ENCODE assay signal across 20 cellular contexts in the genomic region with DNA sequence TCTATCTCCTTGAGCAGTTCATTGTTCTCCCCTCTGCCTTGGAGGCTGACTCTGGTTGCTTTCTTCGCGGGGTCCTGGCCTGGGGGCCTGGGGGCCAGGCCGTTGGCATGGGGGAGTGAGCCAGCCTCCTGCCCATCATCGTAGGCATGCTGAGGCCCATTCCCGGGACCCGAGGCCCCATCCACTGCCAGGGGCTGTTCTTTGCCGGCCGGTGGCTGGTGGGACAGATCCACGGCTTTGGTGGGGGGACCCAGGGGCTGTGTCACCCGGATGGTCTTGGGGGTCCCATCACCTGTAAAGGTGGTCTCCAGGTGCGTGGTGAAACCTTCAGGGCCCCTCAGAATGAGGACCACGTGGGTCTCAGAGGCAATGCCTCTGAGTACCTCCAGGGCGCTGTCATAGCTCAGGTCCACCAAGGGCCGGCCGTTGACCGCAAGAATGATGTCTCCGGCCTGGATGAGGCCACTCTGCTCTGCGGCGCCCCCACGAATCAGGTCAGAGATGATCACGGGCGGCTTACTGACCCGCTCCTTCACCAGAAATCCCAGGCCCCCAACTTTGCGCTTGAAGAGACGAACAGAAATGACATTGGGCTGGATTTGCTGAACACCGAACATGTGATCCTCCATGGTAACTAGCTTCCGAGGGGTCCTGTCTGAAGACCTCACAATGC. TPM values are rescaled to one million over a fixed set of nuclear protein-coding genes. Genes with fewer than 3 reads are reported as not detected.
DNase-seq lines count a peak whose midpoint lies in the region; ATAC-seq and TF ChIP-seq lines count a peak whose summit lies in the region.
"Had no signal": no experiment of that assay in that cellular context is flagged by ENCODE, and none has a peak within 500 bp of the region (broad histone marks: within the 10 kb centered on the region; RNA-seq: fewer than 3 reads in every experiment).

No MANE protein-coding gene starts in this region.

- H3K4me3 ChIP-seq in GM23338 (no peak overlapping the region), spleen (no peak overlapping the region), foreskin fibroblast (ENCODE audit: low read depth in 1 of 2, low read length in 2 of 2) (no peak overlapping the region)

- H3K27ac ChIP-seq in GM23338 (ENCODE audit: low read depth) (no peak overlapping the region), spleen (no peak overlapping the region)
- H3K27ac ChIP-seq: KMS-11 had no signal

- TF ChIP-seq POLR2A in spleen (IDR thresholded peaks at IDR 0.05): no peak

- H3K4me1 ChIP-seq in GM23338 (ENCODE audit: insufficient read depth) (no peaks in the 10 kb centered on the region), spleen (peaks cover 0 to 6% (median 0%) of the 10 kb centered on the region in 6 donors)

- H3K27ac Mint-ChIP-seq in GM23338 (no peak overlapping the region), WTC11 (no peak overlapping the region)
- no peak overlapping the region for H3K27ac Mint-ChIP-seq in activated T-helper 1 cell treated with anti-CD3 and anti-CD28 coated beads, Interleukin-12 subunit alpha, Interleukin-12 subunit beta, Interleukin-2, Interleukin-4 antibody, amounts not matched to agents 30 ng/mL and 10 ng/mL and 1 ng/mL, durations not matched to agents 14 hours and 24 hours and 36 hours
- H3K27ac Mint-ChIP-seq: CD8-positive, alpha-beta T cell; HFFc6 had no signal

- no peak overlapping the region for H3K4me3 Mint-ChIP-seq in GM23338
- H3K4me3 Mint-ChIP-seq in WTC11: no peak overlapping the region
- H3K4me3 Mint-ChIP-seq in activated T-helper 1 cell treated with anti-CD3 and anti-CD28 coated beads, Interleukin-12 subunit alpha, Interleukin-12 subunit beta, Interleukin-2, Interleukin-4 antibody, amounts not matched to agents 30 ng/mL and 10 ng/mL and 1 ng/mL, durations not matched to agents 14 hours and 24 hours and 36 hours: no peak overlapping the region
- H3K4me3 Mint-ChIP-seq: CD8-positive, alpha-beta T cell; HFFc6 had no signal

- in situ Hi-C loops in GM13977 (cut with MboI; ENCODE audit: low pct_unique_long_range_greater_than_20kb, low sequenced_read_pairs, unreplicated experiment): no loop called here

- no peaks in the 10 kb centered on the region for H3K79me2 ChIP-seq in GM23338 (replicated peaks; ENCODE audit: insufficient read depth)

- POLR2A ChIA-PET in WTC11 (lab: Charles Lee): no interaction called here

- no peak overlapping the region for H3K4me2 ChIP-seq in GM23338
- H3K4me2 ChIP-seq: KMS-11 had no signal

- H3K27me3 Mint-ChIP-seq in GM23338 (ENCODE audit: insufficient read depth, low read depth, poor library complexity) (peaks cover 3% of the 10 kb centered on the region), WTC11 (ENCODE audit: low read depth) (no peaks in the 10 kb centered on the region)
- H3K27me3 Mint-ChIP-seq in activated T-helper 1 cell treated with anti-CD3 and anti-CD28 coated beads, Interleukin-12 subunit alpha, Interleukin-12 subunit beta, Interleukin-2, Interleukin-4 antibody, amounts not matched to agents 30 ng/mL and 10 ng/mL and 1 ng/mL, durations not matched to agents 14 hours and 24 hours and 36 hours (ENCODE audit: insufficient read depth): peaks cover 5% of the 10 kb centered on the region

- no peaks in the 10 kb centered on the region for H3F3A ChIP-seq in GM23338 (replicated peaks; ENCODE audit: low read depth)

- TF ChIP-seq CTCF in GM23338 (conservative IDR thresholded peaks at IDR 0.05; ENCODE audit: low read depth in 2 of 2) (peak; percentile 11 to 38; a peak in 2 of 4 replicates), WTC11 (IDR thresholded peaks at IDR 0.05) (no peak), spleen (IDR thresholded peaks at IDR 0.05 in 8 of 11, conservative IDR thresholded peaks at IDR 0.05 in 3 of 11) (no peak), GM13977 (IDR thresholded peaks at IDR 0.05; ENCODE audit: extremely low read depth, insufficient read depth, missing control alignments) (no peak), foreskin fibroblast (IDR thresholded peaks at IDR 0.05; ENCODE audit: low read depth, low read length) (no peak)

- H3K4me1 Mint-ChIP-seq in GM23338 (peaks cover 11% of the 10 kb centered on the region), WTC11 (peaks cover 16% of the 10 kb centered on the region)
- no peaks in the 10 kb centered on the region for H3K4me1 Mint-ChIP-seq in activated T-helper 1 cell treated with anti-CD3 and anti-CD28 coated beads, Interleukin-12 subunit alpha, Interleukin-12 subunit beta, Interleukin-2, Interleukin-4 antibody, amounts not matched to agents 30 ng/mL and 10 ng/mL and 1 ng/mL, durations not matched to agents 14 hours and 24 hours and 36 hours (ENCODE audit: low read depth)

- DNase-seq in GM23338 (ENCODE audit: low spot score): peak; percentile 30
- peak; percentile 30 for DNase-seq in WTC11 (ENCODE audit: low spot score)
- DNase-seq in mesenteric fat pad (ENCODE audit: low spot score): peak; percentile 82
- peak; percentile 45 for DNase-seq in spleen
- no peak for DNase-seq in GM13977 (ENCODE audit: low spot score)
- no peak for DNase-seq in stimulated activated CD4-positive, alpha-beta T cell treated with anti-CD3 and anti-CD28 coated beads, Interleukin-2, amount 100 ng/mL, for 24 hours
- no peak for DNase-seq in foreskin fibroblast
- no peak for DNase-seq in activated T-helper 1 cell treated with anti-CD3 and anti-CD28 coated beads, Interleukin-12 subunit alpha, Interleukin-12 subunit beta, Interleukin-2, Interleukin-4 antibody, amounts not matched to agents 30 ng/mL and 10 ng/mL and 1 ng/mL, durations not matched to agents 14 hours and 24 hours and 36 hours (ENCODE audit: low spot score)
- DNase-seq: AML-193; Calu3; CD8-positive, alpha-beta T cell; DMS79 treated with DMSO at 0.1 percent for 48 hours; GF-D8; GOT3; HCEC 1CT; HFFc6 had no signal

- no peaks in the 10 kb centered on the region for H3K36me3 ChIP-seq in GM23338 (ENCODE audit: insufficient read depth)
- H3K36me3 ChIP-seq in spleen: no peaks in the 10 kb centered on the region

- H3K9me3 Mint-ChIP-seq in GM23338 (no peaks in the 10 kb centered on the region), WTC11 (peaks cover 4% of the 10 kb centered on the region; the same call in 1 of the 2 replicates)
- no peaks in the 10 kb centered on the region for H3K9me3 Mint-ChIP-seq in activated T-helper 1 cell treated with anti-CD3 and anti-CD28 coated beads, Interleukin-12 subunit alpha, Interleukin-12 subunit beta, Interleukin-2, Interleukin-4 antibody, amounts not matched to agents 30 ng/mL and 10 ng/mL and 1 ng/mL, durations not matched to agents 14 hours and 24 hours and 36 hours
- H3K9me3 Mint-ChIP-seq: CD8-positive, alpha-beta T cell had no signal

- H3K36me3 Mint-ChIP-seq in GM23338 (ENCODE audit: low read depth) (no peaks in the 10 kb centered on the region), WTC11 (no peaks in the 10 kb centered on the region)
- no peaks in the 10 kb centered on the region for H3K36me3 Mint-ChIP-seq in activated T-helper 1 cell treated with anti-CD3 and anti-CD28 coated beads, Interleukin-12 subunit alpha, Interleukin-12 subunit beta, Interleukin-2, Interleukin-4 antibody, amounts not matched to agents 30 ng/mL and 10 ng/mL and 1 ng/mL, durations not matched to agents 14 hours and 24 hours and 36 hours (ENCODE audit: low read depth)
- H3K36me3 Mint-ChIP-seq: CD8-positive, alpha-beta T cell had no signal

- H2AFZ ChIP-seq in GM23338: no peak overlapping the region

- intact Hi-C loops in spleen (cut with DNase I; ENCODE audit: low total_unique reads): no loop called here
- intact Hi-C loops in activated T-helper 1 cell treated with anti-CD3 and anti-CD28 coated beads, Interleukin-12 subunit alpha, Interleukin-12 subunit beta, Interleukin-2, Interleukin-4 antibody, amounts not matched to agents 30 ng/mL and 10 ng/mL and 1 ng/mL, durations not matched to agents 14 hours and 24 hours and 36 hours (cut with micrococcal nuclease): no loop called here

- H3K9me3 ChIP-seq in spleen: no peaks in the 10 kb centered on the region

- H3K9me2 ChIP-seq in GM23338 (ENCODE audit: insufficient read depth): no peaks in the 10 kb centered on the region

- H4K20me1 ChIP-seq in GM23338 (replicated peaks; ENCODE audit: insufficient read depth): no peaks in the 10 kb centered on the region

- 88 to 93% (median 91%) methylated on average over 15 to 27 of the region's 27 CpGs for WGBS in spleen, 5 donors

- ATAC-seq in GM23338: peak; percentile 29
- peak; percentile 48; the same call in 1 of the 2 replicates for ATAC-seq in WTC11
- ATAC-seq: CD8-positive, alpha-beta T cell had no signal

- CTCF ChIA-PET in WTC11 (lab: Charles Lee): interaction anchor here (0.6 to 2.7 kb wide), 5 partner anchors 9 to 117 kb away, joined by 3 to 11 read pairs (median 4); no protein-coding TSS in a partner anchor

- H3K27me3 ChIP-seq in GM23338 (ENCODE audit: insufficient read depth) (no peaks in the 10 kb centered on the region), spleen (replicated peaks in 1 of 7) (peaks cover 0 to 80% (median 9%) of the 10 kb centered on the region in 7 donors)

TF ChIP-seq in GM23338, 12 proteins besides CTCF, POLR2A, EP300 and RAD21 (continues in another document):
- no peak for TF ChIP-seq ZNF331 (CRISPR knock-in tag; IDR thresholded peaks at IDR 0.05; ENCODE audit: low read depth)

TF ChIP-seq in WTC11, 78 proteins besides CTCF, POLR2A, EP300 and RAD21 (continues in another document):
- TF ChIP-seq ZNF263 (CRISPR knock-in tag; IDR thresholded peaks at IDR 0.05; ENCODE audit: low read depth) (no peak), ATF1 (CRISPR knock-in tag; IDR thresholded peaks at IDR 0.05) (no peak), NR3C1 (CRISPR knock-in tag; conservative IDR thresholded peaks at IDR 0.05; ENCODE audit: low read depth) (no peak), ZNF219 (CRISPR knock-in tag; IDR thresholded peaks at IDR 0.05; ENCODE audit: borderline replicate concordance) (no peak), FOXK1 (CRISPR knock-in tag; IDR thresholded peaks at IDR 0.05) (no peak), NFATC4 (CRISPR knock-in tag; IDR thresholded peaks at IDR 0.05) (no peak), ZNF423 (CRISPR knock-in tag; IDR thresholded peaks at IDR 0.05) (no peak)
- TF ChIP-seq, protein P1, sequence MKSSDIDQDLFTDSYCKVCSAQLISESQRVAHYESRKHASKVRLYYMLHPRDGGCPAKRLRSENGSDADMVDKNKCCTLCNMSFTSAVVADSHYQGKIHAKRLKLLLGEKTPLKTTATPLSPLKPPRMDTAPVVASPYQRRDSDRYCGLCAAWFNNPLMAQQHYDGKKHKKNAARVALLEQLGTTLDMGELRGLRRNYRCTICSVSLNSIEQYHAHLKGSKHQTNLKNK (CRISPR knock-in tag; IDR thresholded peaks at IDR 0.05): no peak

RNA-seq across cellular contexts. Expression of a gene that starts 30.8 kb away (rescaled TPM):
- total RNA-seq in GM23338 (2014; rRNA removed; shearing (Covaris generic)): 3.0 and 4.4 TPM in 2 replicates
- 0.63 and 0.64 TPM in 2 replicates for polyA plus RNA-seq in GM23338 (2016; fragmentation: Nextera tagmentation; extraction: Ambion mirVana)
- total RNA-seq in WTC11 (2021): 4.0 to 4.8 TPM (median 4.5 TPM) in 3 replicates
- 0.10 TPM for total RNA-seq in mesenteric fat pad
- under 1 TPM in 1 of 7 donors, not detected in 6; 0.22 TPM for total RNA-seq in spleen
- polyA plus RNA-seq in spleen: under 1 TPM; 0.03 to 0.04 (median 0.03) TPM
- total RNA-seq in activated T-helper 1 cell treated with anti-CD3 and anti-CD28 coated beads, Interleukin-12 subunit alpha, Interleukin-12 subunit beta, Interleukin-2, Interleukin-4 antibody, amounts not matched to agents 30 ng/mL and 10 ng/mL and 1 ng/mL, durations not matched to agents 14 hours and 24 hours and 36 hours: not detected in 2 replicates
- total RNA-seq: Calu3; CD8-positive, alpha-beta T cell; HFFc6; HT-29; LHCN-M2 had no signal
- polyA plus RNA-seq: BJ had no signal

Comparison
In these comparisons a context has a peak if more than half of its experiments do, and no peak if none do; other contexts are left out.
1. DNase-seq: peak in GM23338 (single experiment), WTC11 (single experiment), mesenteric fat pad (single experiment) and spleen (single experiment); none in GM13977 (single experiment), stimulated activated CD4-positive, alpha-beta T cell treated with anti-CD3 and anti-CD28 coated beads, Interleukin-2, amount 100 ng/mL, for 24 hours (0 of 2), foreskin fibroblast (0 of 2) and activated T-helper 1 cell treated with anti-CD3 and anti-CD28 coated beads, Interleukin-12 subunit alpha, Interleukin-12 subunit beta, Interleukin-2, Interleukin-4 antibody, amounts not matched to agents 30 ng/mL and 10 ng/mL and 1 ng/mL, durations not matched to agents 14 hours and 24 hours and 36 hours (single experiment).
2. CTCF ChIP-seq: peak in GM23338 (2 of 2); none in WTC11 (single experiment), spleen (0 of 11), GM13977 (single experiment) and foreskin fibroblast (single experiment).